17 cellular contexts compared by ENCODE assay signal in genomic region chr6:148535976-148536375, GRCh38.
DNase-seq lines count a peak whose midpoint lies in the region; TF ChIP-seq lines count a peak whose summit lies in the region.
"Had no signal": no experiment of that assay in that cellular context is flagged by ENCODE, and none has a peak within 500 bp of the region (broad histone marks: within the 10 kb centered on the region; RNA-seq: fewer than 3 reads in every experiment).

No MANE protein-coding gene starts in this region.

- H3K27me3 Mint-ChIP-seq in CD14-positive monocyte (ENCODE audit: low read depth in 3 of 3), result peaks cover 6 to 9% (median 7%) of the 10 kb centered on the region in 3 donors

- peak overlapping the region; percentile 91 for H3K27ac ChIP-seq in ACC112 (ENCODE audit: low read depth, low read length)
- H3K27ac ChIP-seq: 22Rv1, pancreas had no signal

- TF ChIP-seq CTCF in choroid plexus epithelial cell (conservative IDR thresholded peaks at IDR 0.05; ENCODE audit: low read depth, low read length) (no peak), CD14-positive monocyte (IDR thresholded peaks at IDR 0.05) (no peak)

- DNase-seq in H4 (ENCODE audit: low spot score), result peak; percentile 66
- DNase-seq in choroid plexus epithelial cell (ENCODE audit: low read depth), result peak; percentile 29
- peak; percentile 86 for DNase-seq in myocyte (ENCODE audit: low read depth)
- no peak for DNase-seq in mucosa of gallbladder (ENCODE audit: low spot score)
- no peak for DNase-seq in SIG-M5 (lab: John Stamatoyannopoulos, UW)
- no peak for DNase-seq in DMS79 treated with DMSO at 0.1 percent for 48 hours (lab: John Stamatoyannopoulos, UW)
- DNase-seq in CD14-positive monocyte (ENCODE audit: low spot score), result no peak
- DNase-seq: CD4-positive, alpha-beta memory T cell; DMS53; left ventricle myocardium superior; NCI-H1930; pancreas; SHP77; T-helper 17 cell had no signal

- peaks cover 22% of the 10 kb centered on the region in 2 donors for H3K36me3 Mint-ChIP-seq in CD14-positive monocyte

- no peak overlapping the region for H3K27ac Mint-ChIP-seq in CD14-positive monocyte
- H3K27ac Mint-ChIP-seq: T-helper 17 cell had no signal

- peaks cover 36% of the 10 kb centered on the region for H3K4me1 ChIP-seq in ACC112 (ENCODE audit: control insufficient read depth, insufficient read depth, low read length, unreplicated experiment)
- H3K4me1 ChIP-seq: pancreas had no signal

- H3K9me3 Mint-ChIP-seq in CD14-positive monocyte, result no peaks in the 10 kb centered on the region
- H3K9me3 Mint-ChIP-seq: CD4-positive, alpha-beta memory T cell; central memory CD8-positive, alpha-beta T cell had no signal

- H3K4me3 ChIP-seq in ACC112 (ENCODE audit: low read depth, low read length), result no peak overlapping the region
- no peak overlapping the region for H3K4me3 ChIP-seq in choroid plexus epithelial cell (ENCODE audit: low read depth, low read length)
- H3K4me3 ChIP-seq: pancreas had no signal

- no peak overlapping the region for H2AFZ ChIP-seq in ACC112 (ENCODE audit: low read length, unreplicated experiment)

- H3K4me1 Mint-ChIP-seq in CD14-positive monocyte, result peaks cover 5% of the 10 kb centered on the region

- no peaks in the 10 kb centered on the region for H3K27me3 ChIP-seq in ACC112 (ENCODE audit: insufficient read depth, low read length)
- H3K27me3 ChIP-seq: pancreas had no signal

- H3K79me2 ChIP-seq in ACC112 (ENCODE audit: control insufficient read depth, insufficient read depth, low read length, unreplicated experiment), result no peaks in the 10 kb centered on the region

- H3K36me3 ChIP-seq in ACC112 (ENCODE audit: insufficient read depth, low read length), result peaks cover 53% of the 10 kb centered on the region; the same call in 1 of the 2 replicates

- no peak overlapping the region for H3K4me3 Mint-ChIP-seq in CD14-positive monocyte
- H3K4me3 Mint-ChIP-seq: CD4-positive, alpha-beta memory T cell; central memory CD8-positive, alpha-beta T cell; T-helper 17 cell had no signal

- intact Hi-C loops in CD14-positive monocyte (cut with micrococcal nuclease), result no loop called here

Comparison
In these comparisons a context has a peak if more than half of its experiments do, and no peak if none do; other contexts are left out.
1. DNase-seq: peak in H4 (single experiment), choroid plexus epithelial cell (single experiment) and myocyte (single experiment); none in mucosa of gallbladder (single experiment), SIG-M5 (single experiment), DMS79 treated with DMSO at 0.1 percent for 48 hours (single experiment) and CD14-positive monocyte (single experiment).